In the genomic region with DNA sequence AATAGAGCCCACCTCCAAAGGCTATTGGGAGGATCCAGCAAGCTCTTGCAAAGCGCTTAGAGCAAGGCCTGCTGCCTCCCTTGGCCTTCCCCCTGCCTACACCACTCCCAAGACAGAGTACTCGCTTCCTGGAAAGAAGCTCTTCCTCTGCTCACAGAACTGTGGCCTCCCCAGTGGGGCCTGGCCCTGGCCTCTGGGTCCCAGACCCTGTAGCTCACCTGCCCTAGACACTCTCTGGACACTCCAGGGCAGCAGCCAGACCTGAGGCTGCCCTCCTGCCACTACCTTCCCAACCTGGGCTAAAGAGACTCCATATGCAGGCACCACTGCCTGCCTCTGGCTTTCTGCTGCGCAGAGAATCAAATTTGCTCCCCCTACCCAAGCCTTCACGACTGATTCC, we compare ENCODE assay signal across 34 cellular contexts. TPM values are rescaled to one million over a fixed set of nuclear protein-coding genes. Genes with fewer than 3 reads are reported as not detected.
DNase-seq lines count a peak whose midpoint lies in the region; ATAC-seq and TF ChIP-seq lines count a peak whose summit lies in the region.
"Had no signal": no experiment of that assay in that cellular context is flagged by ENCODE, and none has a peak within 500 bp of the region (broad histone marks: within the 10 kb centered on the region; RNA-seq: fewer than 3 reads in every experiment).

No MANE protein-coding gene starts in this region.

- H3K9me3 Mint-ChIP-seq in CD4-positive, CD25-positive, alpha-beta regulatory T cell, result no peaks in the 10 kb centered on the region
- H3K9me3 Mint-ChIP-seq in activated T-helper 17 cell treated with anti-CD3 and anti-CD28 coated beads, Interleukin-2, amount 50 U/mL, for 72 hours, result no peaks in the 10 kb centered on the region
- no peaks in the 10 kb centered on the region for H3K9me3 Mint-ChIP-seq in nephron progenitor cell
- H3K9me3 Mint-ChIP-seq: brain; neural progenitor cell; T-helper 2 cell treated with Interferon-gamma antibody and Interleukin-4, amounts not matched to agents 5 μg/mL and 100 μg/mL, for 36 hours had no signal

- H3K27me3 ChIP-seq in CD4-positive, CD25-positive, alpha-beta regulatory T cell (ENCODE audit: control insufficient read depth, insufficient read depth, low read length), result no peaks in the 10 kb centered on the region
- H3K27me3 ChIP-seq in DND-41 (ENCODE audit: insufficient read depth, low read length, poor library complexity) (no peaks in the 10 kb centered on the region), prostate gland (replicated peaks; ENCODE audit: insufficient read depth) (no peaks in the 10 kb centered on the region)
- H3K27me3 ChIP-seq: adrenal gland, dorsolateral prefrontal cortex, gastrocnemius medialis, hepatocyte, neural progenitor cell, right lobe of liver had no signal

- H3K4me3 ChIP-seq in CD4-positive, CD25-positive, alpha-beta regulatory T cell (ENCODE audit: low read depth, low read length), result no peak overlapping the region
- H3K4me3 ChIP-seq in DND-41 (ENCODE audit: low read depth in 1 of 2, low read length in 2 of 2) (no peak overlapping the region), prostate gland (no peak overlapping the region)
- H3K4me3 ChIP-seq: adrenal gland, dorsolateral prefrontal cortex, gastrocnemius medialis, hepatocyte, neural progenitor cell, right lobe of liver had no signal

- H3K4me1 ChIP-seq in CD4-positive, CD25-positive, alpha-beta regulatory T cell (ENCODE audit: control insufficient read depth, insufficient read depth, low read length, poor library complexity, severe bottlenecking), result no peaks in the 10 kb centered on the region
- H3K4me1 ChIP-seq in DND-41 (ENCODE audit: insufficient read depth, low read length) (no peaks in the 10 kb centered on the region), prostate gland (replicated peaks) (no peaks in the 10 kb centered on the region)
- H3K4me1 ChIP-seq: adrenal gland, neural progenitor cell, right lobe of liver had no signal

- DNase-seq in CD4-positive, CD25-positive, alpha-beta regulatory T cell, result no peak
- DNase-seq in DND-41, result no peak
- no peak for DNase-seq in nephron progenitor cell
- DNase-seq in prostate gland (ENCODE audit: low spot score), result no peak
- DNase-seq in NCI-H1436 (lab: John Stamatoyannopoulos, UW), result no peak
- DNase-seq in Ammon's horn (ENCODE audit: low spot score), result no peak
- DNase-seq: activated CD4-positive, alpha-beta T cell treated with anti-CD3 and anti-CD28 coated beads for 36 hours; activated gamma-delta T cell treated with Interleukin-2 at 50 U/mL for 16 hours; activated T-cell treated with anti-CD3 and anti-CD28 coated beads, Interleukin-2, amount 50 U/mL, for 1 hour; adrenal gland; C1 segment of cervical spinal cord; COR-L47; DMS53; dorsolateral prefrontal cortex; gastrocnemius medialis; Karpas-422; MV-4-11; NCI-H1436 treated with DMSO at 0.1 percent for 48 hours; NCI-H2081 treated with DMSO at 0.1 percent for 48 hours; NCI-H2227 treated with DMSO at 0.1 percent for 48 hours; NCI-H526; NK-92 treated with Interleukin-12 subunit alpha and Interleukin-12 subunit beta, amount 100 ng/mL, for 24 hours; right lobe of liver; SHP77 treated with DMSO at 0.1 percent for 48 hours; stimulated activated CD8-positive, alpha-beta memory T cell treated with anti-CD3 and anti-CD28 coated beads, Interleukin-4, amount 100 ng/mL, for 48 hours had no signal

- intact Hi-C loops in prostate gland (cut with DNase I), result no loop called here

- no peak overlapping the region for H2AFZ ChIP-seq in DND-41 (ENCODE audit: low read depth, low read length)
- H2AFZ ChIP-seq: hepatocyte, neural progenitor cell had no signal

- H3K36me3 Mint-ChIP-seq in CD4-positive, CD25-positive, alpha-beta regulatory T cell, result peaks cover 28% of the 10 kb centered on the region
- H3K36me3 Mint-ChIP-seq in activated T-helper 17 cell treated with anti-CD3 and anti-CD28 coated beads, Interleukin-2, amount 50 U/mL, for 72 hours (ENCODE audit: low read depth), result peaks cover 46% of the 10 kb centered on the region
- peaks cover 12% of the 10 kb centered on the region for H3K36me3 Mint-ChIP-seq in nephron progenitor cell (ENCODE audit: low read depth)
- H3K36me3 Mint-ChIP-seq: brain had no signal

- TF ChIP-seq CTCF in DND-41 (IDR thresholded peaks at IDR 0.05; ENCODE audit: borderline replicate concordance, extremely low read depth, low read length, poor library complexity, severe bottlenecking) (no peak), nephron progenitor cell (IDR thresholded peaks at IDR 0.05) (no peak), prostate gland (IDR thresholded peaks at IDR 0.05) (no peak)

- no peaks in the 10 kb centered on the region for H3K9me3 ChIP-seq in CD4-positive, CD25-positive, alpha-beta regulatory T cell (ENCODE audit: control insufficient read depth in 2 of 2, low read length in 2 of 2)
- H3K9me3 ChIP-seq in DND-41 (ENCODE audit: insufficient read depth, low read length, severe bottlenecking) (no peaks in the 10 kb centered on the region), prostate gland (no peaks in the 10 kb centered on the region)
- H3K9me3 ChIP-seq: adrenal gland, gastrocnemius medialis, right lobe of liver had no signal

- H3K4me3 Mint-ChIP-seq in CD4-positive, CD25-positive, alpha-beta regulatory T cell, result no peak overlapping the region
- no peak overlapping the region for H3K4me3 Mint-ChIP-seq in activated T-helper 17 cell treated with anti-CD3 and anti-CD28 coated beads, Interleukin-2, amount 50 U/mL, for 72 hours
- no peak overlapping the region for H3K4me3 Mint-ChIP-seq in nephron progenitor cell
- H3K4me3 Mint-ChIP-seq: activated CD4-positive, alpha-beta T cell treated with anti-CD3 and anti-CD28 coated beads for 36 hours; brain; neural progenitor cell; T-helper 2 cell treated with Interferon-gamma antibody and Interleukin-4, amounts not matched to agents 5 μg/mL and 100 μg/mL, for 36 hours had no signal

- H3K27ac Mint-ChIP-seq in CD4-positive, CD25-positive, alpha-beta regulatory T cell, result peak overlapping the region in 2 of 3 donors; percentile 23 to 52
- peak overlapping the region; percentile 41 for H3K27ac Mint-ChIP-seq in activated T-helper 17 cell treated with anti-CD3 and anti-CD28 coated beads, Interleukin-2, amount 50 U/mL, for 72 hours
- H3K27ac Mint-ChIP-seq in nephron progenitor cell, result peak overlapping the region; percentile 52
- H3K27ac Mint-ChIP-seq: activated CD4-positive, alpha-beta T cell treated with anti-CD3 and anti-CD28 coated beads for 36 hours; neural progenitor cell; T-helper 2 cell treated with Interferon-gamma antibody and Interleukin-4, amounts not matched to agents 5 μg/mL and 100 μg/mL, for 36 hours had no signal

- H4K20me1 ChIP-seq in DND-41 (ENCODE audit: insufficient read depth, low read length), result no peaks in the 10 kb centered on the region

- no peaks in the 10 kb centered on the region for H3K27me3 Mint-ChIP-seq in CD4-positive, CD25-positive, alpha-beta regulatory T cell
- H3K27me3 Mint-ChIP-seq in activated T-helper 17 cell treated with anti-CD3 and anti-CD28 coated beads, Interleukin-2, amount 50 U/mL, for 72 hours, result no peaks in the 10 kb centered on the region
- no peaks in the 10 kb centered on the region for H3K27me3 Mint-ChIP-seq in nephron progenitor cell (ENCODE audit: low read depth, poor library complexity)
- H3K27me3 Mint-ChIP-seq: activated CD4-positive, alpha-beta T cell treated with anti-CD3 and anti-CD28 coated beads for 36 hours had no signal

- H3K27ac ChIP-seq in CD4-positive, CD25-positive, alpha-beta regulatory T cell (ENCODE audit: insufficient read depth, low read length, poor library complexity, severe bottlenecking), result no peak overlapping the region
- H3K27ac ChIP-seq in DND-41 (ENCODE audit: low read length), result no peak overlapping the region
- H3K27ac ChIP-seq in prostate gland, result no peak overlapping the region
- H3K27ac ChIP-seq: adrenal gland, dorsolateral prefrontal cortex, gastrocnemius medialis, hepatocyte, neural progenitor cell, right lobe of liver had no signal

- peaks cover 30% of the 10 kb centered on the region for H3K36me3 ChIP-seq in CD4-positive, CD25-positive, alpha-beta regulatory T cell (ENCODE audit: control insufficient read depth, insufficient read depth, low read length)
- H3K36me3 ChIP-seq in DND-41 (ENCODE audit: insufficient read depth, low read length) (peaks cover 6% of the 10 kb centered on the region; the same call in 1 of the 2 replicates), prostate gland (no peaks in the 10 kb centered on the region)
- H3K36me3 ChIP-seq: neural progenitor cell, right lobe of liver had no signal

- TF ChIP-seq POLR2A in prostate gland (IDR thresholded peaks at IDR 0.05), result no peak

- no peaks in the 10 kb centered on the region for H3K79me2 ChIP-seq in DND-41 (ENCODE audit: insufficient read depth, low read length)
- H3K79me2 ChIP-seq: hepatocyte had no signal

- 80% methylated on average over 4 of the region's 4 CpGs for WGBS in prostate gland

- no peaks in the 10 kb centered on the region for H3K4me1 Mint-ChIP-seq in CD4-positive, CD25-positive, alpha-beta regulatory T cell
- H3K4me1 Mint-ChIP-seq in activated T-helper 17 cell treated with anti-CD3 and anti-CD28 coated beads, Interleukin-2, amount 50 U/mL, for 72 hours, result no peaks in the 10 kb centered on the region
- peaks cover 4% of the 10 kb centered on the region for H3K4me1 Mint-ChIP-seq in nephron progenitor cell
- H3K4me1 Mint-ChIP-seq: activated CD4-positive, alpha-beta T cell treated with anti-CD3 and anti-CD28 coated beads for 36 hours; neural progenitor cell had no signal

- no peak for ATAC-seq in CD4-positive, CD25-positive, alpha-beta regulatory T cell (ENCODE audit: low read depth in 2 of 2)
- ATAC-seq in DND-41 (ENCODE audit: insufficient read depth, low read depth), result peak; percentile 28; the same call in 1 of the 3 replicates
- ATAC-seq in activated T-helper 17 cell treated with anti-CD3 and anti-CD28 coated beads, Interleukin-2, amount 50 U/mL, for 72 hours (replicated peaks), result no peak
- ATAC-seq: activated CD4-positive, alpha-beta T cell treated with anti-CD3 and anti-CD28 coated beads for 36 hours; gastrocnemius medialis; HCT116; left cardiac atrium; Panc1; right lobe of liver had no signal

- H3K4me2 ChIP-seq in DND-41 (ENCODE audit: insufficient read depth, low read length), result no peak overlapping the region
- H3K4me2 ChIP-seq: hepatocyte, neural progenitor cell had no signal

- no peak overlapping the region for H3K9ac ChIP-seq in DND-41 (ENCODE audit: low read depth, low read length)
- H3K9ac ChIP-seq: neural progenitor cell had no signal

RNA-seq across cellular contexts. Expression of gene GRIP2, which starts 49.9 kb away (rescaled TPM):
- total RNA-seq in CD4-positive, CD25-positive, alpha-beta regulatory T cell, result not detected
- polyA plus RNA-seq in CD4-positive, CD25-positive, alpha-beta regulatory T cell, result under 1 TPM in 1 of 4 donors, not detected in 3; 0.18 TPM
- under 1 TPM in 1 of 2 donors, not detected in 1; 0.21 TPM for total RNA-seq in activated T-helper 17 cell treated with anti-CD3 and anti-CD28 coated beads, Interleukin-2, amount 50 U/mL, for 72 hours
- under 1 TPM; 0.27 to 0.62 TPM for total RNA-seq in prostate gland
- total RNA-seq: activated CD4-positive, alpha-beta T cell treated with anti-CD3 and anti-CD28 coated beads for 36 hours; activated CD8-positive, alpha-beta memory T cell treated with anti-CD3 and anti-CD28 coated beads for 36 hours had no signal
